ENCODE assay signal across 8 cellular contexts in genomic region chr6:32196682-32197616, GRCh38. TPM values are rescaled to one million over a fixed set of nuclear protein-coding genes. Genes with fewer than 3 reads are reported as not detected.
DNase-seq lines count a peak whose midpoint lies in the region; ATAC-seq, FAIRE-seq and TF ChIP-seq lines count a peak whose summit lies in the region.

No MANE protein-coding gene starts in this region.

- peaks cover 37 to 38% of the 10 kb centered on the region in 2 donors for H3K4me1 Mint-ChIP-seq in natural killer cell treated with Interleukin-12 subunit alpha and Interleukin-12 subunit beta and Interleukin-15 and Interleukin-18, amount 100 ng/mL, for 72 hours (ENCODE audit: low read depth in 2 of 2)

- H3K4me3 ChIP-seq in epithelial cell of proximal tubule (ENCODE audit: low read depth, low read length), result peak overlapping the region; percentile 99

- no peak for DNase-seq in GM12891 (ENCODE audit: insufficient read length, low spot score)
- peak; percentile 45 for DNase-seq in SK-N-DZ (ENCODE audit: low spot score)
- DNase-seq in epithelial cell of proximal tubule (ENCODE audit: low read depth), result no peak
- peak; percentile 49 for DNase-seq in natural killer cell treated with Interleukin-12 subunit alpha and Interleukin-12 subunit beta and Interleukin-15 and Interleukin-18, amount 100 ng/mL, for 72 hours (ENCODE audit: low spot score)
- DNase-seq in D721Med (ENCODE audit: insufficient read length, low spot score), result no peak
- no peak for DNase-seq in 8988T
- no peak for DNase-seq in NCI-H1105 (lab: John Stamatoyannopoulos, UW)

- TF ChIP-seq CTCF in epithelial cell of proximal tubule (conservative IDR thresholded peaks at IDR 0.05; ENCODE audit: low read depth, low read length), result no peak
- no peak for TF ChIP-seq CTCF in D721Med (IDR thresholded peaks at IDR 0.05; ENCODE audit: insufficient read depth, missing control alignments)

- H3K27me3 Mint-ChIP-seq in natural killer cell treated with Interleukin-12 subunit alpha and Interleukin-12 subunit beta and Interleukin-15 and Interleukin-18, amount 100 ng/mL, for 72 hours, result no peaks in the 10 kb centered on the region

- no peak for TF ChIP-seq POLR2A in GM12891 (IDR thresholded peaks at IDR 0.05; ENCODE audit: low read depth, low read length)

- H3K27ac Mint-ChIP-seq in natural killer cell treated with Interleukin-12 subunit alpha and Interleukin-12 subunit beta and Interleukin-15 and Interleukin-18, amount 100 ng/mL, for 72 hours, result peak overlapping the region; percentile 96 to 98

- no peaks in the 10 kb centered on the region for H3K9me3 Mint-ChIP-seq in natural killer cell treated with Interleukin-12 subunit alpha and Interleukin-12 subunit beta and Interleukin-15 and Interleukin-18, amount 100 ng/mL, for 72 hours

- H3K4me3 Mint-ChIP-seq in natural killer cell treated with Interleukin-12 subunit alpha and Interleukin-12 subunit beta and Interleukin-15 and Interleukin-18, amount 100 ng/mL, for 72 hours, result peak overlapping the region; percentile 91

- FAIRE-seq in GM12891 (lab: Jason Lieb, UNC) (peak; percentile 50), D721Med (lab: Jason Lieb, UNC) (no peak)

- no peak for ATAC-seq in natural killer cell treated with Interleukin-12 subunit alpha and Interleukin-12 subunit beta and Interleukin-15 and Interleukin-18, amount 100 ng/mL, for 72 hours
- ATAC-seq in HG02642 (IDR thresholded peaks at IDR 0.05; ENCODE audit: poor library complexity, unreplicated experiment), result no peak

- H3K36me3 Mint-ChIP-seq in natural killer cell treated with Interleukin-12 subunit alpha and Interleukin-12 subunit beta and Interleukin-15 and Interleukin-18, amount 100 ng/mL, for 72 hours, result no peaks in the 10 kb centered on the region

TF ChIP-seq in GM12891, 5 proteins besides CTCF, POLR2A, EP300 and RAD21:
- TF ChIP-seq PAX5 (IDR thresholded peaks at IDR 0.05; ENCODE audit: insufficient read depth, low read length, severe bottlenecking) (no peak), TAF1 (IDR thresholded peaks at IDR 0.05; ENCODE audit: low read depth, low read length) (no peak), SPI1 (IDR thresholded peaks at IDR 0.05; ENCODE audit: low read depth, low read length) (no peak), POLR2AphosphoS5 (IDR thresholded peaks at IDR 0.05; ENCODE audit: low read depth, low read length) (no peak), POU2F2 (IDR thresholded peaks at IDR 0.05; ENCODE audit: low read depth, low read length) (no peak)
TF ChIP-seq in GM12891: peak in this region for 0.

RNA-seq across cellular contexts. Expression of gene GPSM3, which starts 4.5 kb away (rescaled TPM):
- 155 TPM for polyA plus RNA-seq in GM12891 (2012; ENCODE audit: low read depth, missing spikeins)
- 1.3 and 2.4 TPM in 2 replicates for polyA plus RNA-seq in SK-N-DZ (2014; cell fraction: cytosol; rRNA removed)
- 0.44 and 2.2 TPM in 2 replicates for polyA plus RNA-seq in SK-N-DZ (2014; cell fraction: nucleus; rRNA removed)
- 15.7 and 17.8 TPM in 2 replicates for total RNA-seq in epithelial cell of proximal tubule
- 100 to 1,000 TPM; 131 to 143 TPM for total RNA-seq in natural killer cell treated with Interleukin-12 subunit alpha and Interleukin-12 subunit beta and Interleukin-15 and Interleukin-18, amount 100 ng/mL, for 72 hours

RNA-seq across cellular contexts. Expression of gene PBX2, which starts 6.9 kb away (rescaled TPM):
- polyA plus RNA-seq in GM12891 (2012; ENCODE audit: low read depth, missing spikeins), result 53.1 TPM
- polyA plus RNA-seq in SK-N-DZ (2014; cell fraction: cytosol; rRNA removed), result 19.1 and 24.9 TPM in 2 replicates
- polyA plus RNA-seq in SK-N-DZ (2014; cell fraction: nucleus; rRNA removed), result 48.8 and 75.6 TPM in 2 replicates
- 38.3 and 44.5 TPM in 2 replicates for total RNA-seq in epithelial cell of proximal tubule
- 10 to 100 TPM; 64.1 to 89.4 TPM for total RNA-seq in natural killer cell treated with Interleukin-12 subunit alpha and Interleukin-12 subunit beta and Interleukin-15 and Interleukin-18, amount 100 ng/mL, for 72 hours

RNA-seq across cellular contexts. Expression of gene AGER, which starts 12.9 kb away (rescaled TPM):
- polyA plus RNA-seq in GM12891 (2012; ENCODE audit: low read depth, missing spikeins), result 12.8 TPM
- 0.28 and 2.2 TPM in 2 replicates for polyA plus RNA-seq in SK-N-DZ (2014; cell fraction: cytosol; rRNA removed)
- polyA plus RNA-seq in SK-N-DZ (2014; cell fraction: nucleus; rRNA removed), result 25.3 and 45.2 TPM in 2 replicates
- 0.80 and 1.4 TPM in 2 replicates for total RNA-seq in epithelial cell of proximal tubule
- 10 to 100 TPM; 15.0 to 29.7 TPM for total RNA-seq in natural killer cell treated with Interleukin-12 subunit alpha and Interleukin-12 subunit beta and Interleukin-15 and Interleukin-18, amount 100 ng/mL, for 72 hours

RNA-seq across cellular contexts. Expression of gene RNF5, which starts 18.7 kb away (rescaled TPM):
- polyA plus RNA-seq in GM12891 (2012; ENCODE audit: low read depth, missing spikeins), result 97.5 TPM
- 164 and 224 TPM in 2 replicates for polyA plus RNA-seq in SK-N-DZ (2014; cell fraction: cytosol; rRNA removed)
- polyA plus RNA-seq in SK-N-DZ (2014; cell fraction: nucleus; rRNA removed), result 109 and 119 TPM in 2 replicates
- total RNA-seq in epithelial cell of proximal tubule, result 66.6 and 79.9 TPM in 2 replicates
- total RNA-seq in natural killer cell treated with Interleukin-12 subunit alpha and Interleukin-12 subunit beta and Interleukin-15 and Interleukin-18, amount 100 ng/mL, for 72 hours, result 10 to 100 TPM; 41.0 to 53.3 TPM

RNA-seq across cellular contexts. Expression of gene AGPAT1, which starts 21.1 kb away (rescaled TPM):
- polyA plus RNA-seq in GM12891 (2012; ENCODE audit: low read depth, missing spikeins), result 26.8 TPM
- 60.4 and 67.5 TPM in 2 replicates for polyA plus RNA-seq in SK-N-DZ (2014; cell fraction: cytosol; rRNA removed)
- 33.1 and 36.2 TPM in 2 replicates for polyA plus RNA-seq in SK-N-DZ (2014; cell fraction: nucleus; rRNA removed)
- 57.1 and 72.2 TPM in 2 replicates for total RNA-seq in epithelial cell of proximal tubule
- 10 to 100 TPM; 39.2 to 43.0 TPM for total RNA-seq in natural killer cell treated with Interleukin-12 subunit alpha and Interleukin-12 subunit beta and Interleukin-15 and Interleukin-18, amount 100 ng/mL, for 72 hours

Comparison
In these comparisons a context has a peak if more than half of its experiments do, and no peak if none do; other contexts are left out.
1. DNase-seq: peak in SK-N-DZ (single experiment) and natural killer cell treated with Interleukin-12 subunit alpha and Interleukin-12 subunit beta and Interleukin-15 and Interleukin-18, amount 100 ng/mL, for 72 hours (single experiment); none in GM12891 (single experiment), epithelial cell of proximal tubule (single experiment), D721Med (single experiment), 8988T (single experiment) and NCI-H1105 (single experiment).